In genomic region chr1:54885237-54885679, GRCh38 we compare ENCODE assay signal across 10 cellular contexts. TPM values are rescaled to one million over a fixed set of nuclear protein-coding genes. Genes with fewer than 3 reads are reported as not detected.
A peak's percentile ranks its signal among the peaks of the same experiment; 100 is the strongest.
DNase-seq lines count a peak whose midpoint lies in the region; ATAC-seq and TF ChIP-seq lines count a peak whose summit lies in the region.
"Had no signal": no experiment of that assay in that cellular context is flagged by ENCODE, and none has a peak within 500 bp of the region (broad histone marks: within the 10 kb centered on the region; RNA-seq: fewer than 3 reads in every experiment).

No MANE protein-coding gene starts in this region.

- H3K27me3 ChIP-seq in kidney epithelial cell (ENCODE audit: control insufficient read depth, insufficient read depth, low read length), result no peaks in the 10 kb centered on the region
- H3K27me3 ChIP-seq: pancreas, tibial artery had no signal

- no peak overlapping the region for H3K27ac Mint-ChIP-seq in activated naive CD4-positive, alpha-beta T cell treated with anti-CD3 and anti-CD28 coated beads, Interleukin-2, amount 10 ng/mL, durations not matched to agents 7 days and 5 days
- H3K27ac Mint-ChIP-seq in activated naive CD4-positive, alpha-beta T cell treated with anti-CD3 and anti-CD28 coated beads, Interleukin-2, amount 50 U/mL, for 72 hours, result peak overlapping the region in 1 of 2 donors; percentile 85
- peak overlapping the region; percentile 83 for H3K27ac Mint-ChIP-seq in type B pancreatic cell

- no peak for DNase-seq in activated naive CD4-positive, alpha-beta T cell treated with anti-CD3 and anti-CD28 coated beads, Interleukin-2, amount 10 ng/mL, durations not matched to agents 7 days and 5 days
- DNase-seq in activated naive CD4-positive, alpha-beta T cell treated with anti-CD3 and anti-CD28 coated beads, Interleukin-2, amount 50 U/mL, for 72 hours (ENCODE audit: low spot score in 2 of 2), result no peak
- DNase-seq in kidney epithelial cell (ENCODE audit: low read depth) (no peak), type B pancreatic cell (ENCODE audit: extremely low spot score, unreplicated experiment) (no peak), NAMALWA (ENCODE audit: low spot score) (no peak), NCI-H524 treated with DMSO at 0.1 percent for 48 hours (lab: John Stamatoyannopoulos, UW) (no peak)
- DNase-seq: tibial artery had no signal

- no peak for ATAC-seq in activated naive CD4-positive, alpha-beta T cell treated with anti-CD3 and anti-CD28 coated beads, Interleukin-2, amount 50 U/mL, for 72 hours
- no peak for ATAC-seq in HG03457 (IDR thresholded peaks at IDR 0.05; ENCODE audit: unreplicated experiment)
- ATAC-seq: pancreas had no signal

- CTCF ChIA-PET in activated naive CD4-positive, alpha-beta T cell treated with anti-CD3 and anti-CD28 coated beads, Interleukin-2, amount 10 ng/mL, durations not matched to agents 7 days and 5 days (lab: Charles Lee), result interaction anchor here (1.3 kb wide), 1 partner anchor 136 kb away, joined by 3 read pairs; no protein-coding TSS in a partner anchor

- H3K4me3 Mint-ChIP-seq in activated naive CD4-positive, alpha-beta T cell treated with anti-CD3 and anti-CD28 coated beads, Interleukin-2, amount 10 ng/mL, durations not matched to agents 7 days and 5 days, result peak overlapping the region; percentile 97
- H3K4me3 Mint-ChIP-seq in type B pancreatic cell, result peak overlapping the region; percentile 98

- peaks cover 56% of the 10 kb centered on the region for H3K4me1 Mint-ChIP-seq in activated naive CD4-positive, alpha-beta T cell treated with anti-CD3 and anti-CD28 coated beads, Interleukin-2, amount 10 ng/mL, durations not matched to agents 7 days and 5 days
- H3K4me1 Mint-ChIP-seq in type B pancreatic cell (ENCODE audit: unreplicated experiment), result peaks cover 42% of the 10 kb centered on the region

- H3K9me3 Mint-ChIP-seq in activated naive CD4-positive, alpha-beta T cell treated with anti-CD3 and anti-CD28 coated beads, Interleukin-2, amount 10 ng/mL, durations not matched to agents 7 days and 5 days, result no peaks in the 10 kb centered on the region
- H3K9me3 Mint-ChIP-seq in activated naive CD4-positive, alpha-beta T cell treated with anti-CD3 and anti-CD28 coated beads, Interleukin-2, amount 50 U/mL, for 72 hours, result no peaks in the 10 kb centered on the region
- H3K9me3 Mint-ChIP-seq in type B pancreatic cell, result no peaks in the 10 kb centered on the region

- H3K36me3 ChIP-seq in kidney epithelial cell (ENCODE audit: control insufficient read depth, insufficient read depth, low read length), result peaks cover 4% of the 10 kb centered on the region
- H3K36me3 ChIP-seq: pancreas had no signal

- H3K27me3 Mint-ChIP-seq in activated naive CD4-positive, alpha-beta T cell treated with anti-CD3 and anti-CD28 coated beads, Interleukin-2, amount 10 ng/mL, durations not matched to agents 7 days and 5 days, result peaks cover 27% of the 10 kb centered on the region
- no peaks in the 10 kb centered on the region for H3K27me3 Mint-ChIP-seq in type B pancreatic cell

- peak overlapping the region; percentile 62 for H3K27ac ChIP-seq in angular gyrus (ENCODE audit: low read depth, low read length)

- TF ChIP-seq CTCF in kidney epithelial cell (IDR thresholded peaks at IDR 0.05; ENCODE audit: insufficient read depth, low read length, poor library complexity, severe bottlenecking), result no peak
- no peak for TF ChIP-seq CTCF in type B pancreatic cell (conservative IDR thresholded peaks at IDR 0.05)

- peak overlapping the region; percentile 96 for H3K4me3 ChIP-seq in kidney epithelial cell (ENCODE audit: low read depth, low read length)

- peaks cover 46% of the 10 kb centered on the region for H3K36me3 Mint-ChIP-seq in activated naive CD4-positive, alpha-beta T cell treated with anti-CD3 and anti-CD28 coated beads, Interleukin-2, amount 10 ng/mL, durations not matched to agents 7 days and 5 days
- peaks cover 30 to 54% of the 10 kb centered on the region in 2 donors for H3K36me3 Mint-ChIP-seq in activated naive CD4-positive, alpha-beta T cell treated with anti-CD3 and anti-CD28 coated beads, Interleukin-2, amount 50 U/mL, for 72 hours
- H3K36me3 Mint-ChIP-seq in type B pancreatic cell, result peaks cover 20% of the 10 kb centered on the region

RNA-seq across cellular contexts. Expression of gene DHCR24, which starts 1.7 kb away (rescaled TPM):
- total RNA-seq in activated naive CD4-positive, alpha-beta T cell treated with anti-CD3 and anti-CD28 coated beads, Interleukin-2, amount 50 U/mL, for 72 hours, result 10 to 100 TPM; 28.4 to 94.6 TPM
- total RNA-seq in kidney epithelial cell (128 and 140 TPM in 2 replicates), type B pancreatic cell (ENCODE audit: low replicate concordance) (119 and 149 TPM in 2 replicates)
